Comparison of ENCODE assay signal across 9 cellular contexts in genomic region chr19:11261902-11262839, GRCh38. TPM values are rescaled to one million over a fixed set of nuclear protein-coding genes. Genes with fewer than 3 reads are reported as not detected.
DNase-seq lines count a peak whose midpoint lies in the region; ATAC-seq and TF ChIP-seq lines count a peak whose summit lies in the region.
"Had no signal": no experiment of that assay in that cellular context is flagged by ENCODE, and none has a peak within 500 bp of the region (broad histone marks: within the 10 kb centered on the region; RNA-seq: fewer than 3 reads in every experiment).

TSS of gene DOCK6 (minus strand) at chr19:11262524. CDS start at chr19:11262440, 84 bp downstream.

- H3K9me3 ChIP-seq in lower lobe of right lung: no peaks in the 10 kb centered on the region
- no peaks in the 10 kb centered on the region for H3K9me3 ChIP-seq in stomach smooth muscle (ENCODE audit: control insufficient read depth in 2 of 2, low read length in 2 of 2)

- peak within 1 kb of the TSS; percentile 73 for H3K4me3 Mint-ChIP-seq in dendritic cell treated with granulocyte-macrophage colony-stimulating factor and Interleukin-4, amounts not matched to agents 40 ng/mL and 50 ng/mL, for 4 days

- DNase-seq in NCI-H146 (lab: John Stamatoyannopoulos, UW) (peak; percentile 57), NCI-H146 treated with DMSO at 0.1 percent for 48 hours (lab: John Stamatoyannopoulos, UW; ENCODE audit: unreplicated experiment) (no peak), RWPE1 (ENCODE audit: low spot score) (no peak), lower lobe of right lung (no peak), GM19240 (ENCODE audit: insufficient read length, low spot score) (no peak)
- DNase-seq: DND-41 had no signal

- H3K4me1 Mint-ChIP-seq in dendritic cell treated with granulocyte-macrophage colony-stimulating factor and Interleukin-4, amounts not matched to agents 40 ng/mL and 50 ng/mL, for 4 days (ENCODE audit: low read depth): peaks cover 6% of the 10 kb centered on the region

- H3K4me1 ChIP-seq in lower lobe of right lung (peaks cover 41% of the 10 kb centered on the region), stomach smooth muscle (ENCODE audit: control insufficient read depth, insufficient read depth, low read length) (peaks cover 3% of the 10 kb centered on the region)

- POLR2A ChIA-PET in RWPE1 (lab: Yijun Ruan, JAX; ENCODE audit: low non-redundant PET): no interaction called here

- peak within 1 kb of the TSS; percentile 95 for H3K27ac ChIP-seq in RWPE1
- H3K27ac ChIP-seq in lower lobe of right lung: peak within 1 kb of the TSS; percentile 86
- H3K27ac ChIP-seq in stomach smooth muscle (ENCODE audit: low read length): no peak within 1 kb of the TSS

- intact Hi-C loops in dendritic cell treated with granulocyte-macrophage colony-stimulating factor and Interleukin-4, amounts not matched to agents 40 ng/mL and 50 ng/mL, for 4 days (cut with micrococcal nuclease): no loop called here
- intact Hi-C loops in lower lobe of right lung (cut with DNase I): no loop called here

- H3K4me3 ChIP-seq in lower lobe of right lung: peak within 1 kb of the TSS; percentile 77
- H3K4me3 ChIP-seq in stomach smooth muscle (ENCODE audit: low read length in 2 of 2): peak within 1 kb of the TSS; percentile 70 to 76

- H3K9me3 Mint-ChIP-seq in dendritic cell treated with granulocyte-macrophage colony-stimulating factor and Interleukin-4, amounts not matched to agents 40 ng/mL and 50 ng/mL, for 4 days: no peaks in the 10 kb centered on the region

- peak within 1 kb of the TSS; percentile 52 for H3K27ac Mint-ChIP-seq in dendritic cell treated with granulocyte-macrophage colony-stimulating factor and Interleukin-4, amounts not matched to agents 40 ng/mL and 50 ng/mL, for 4 days

- ATAC-seq in lower lobe of right lung: peak; percentile 50 to 51
- no peak for ATAC-seq in GM19463 (IDR thresholded peaks at IDR 0.05; ENCODE audit: unreplicated experiment)

- CTCF ChIA-PET in RWPE1 (lab: Yijun Ruan, JAX): interaction anchor here (0.5 to 0.6 kb wide), 3 partner anchors 293 to 887 kb away, joined by 3 to 4 read pairs (median 4); no protein-coding TSS in a partner anchor

- H3K36me3 ChIP-seq in lower lobe of right lung (no peaks in the 10 kb centered on the region), stomach smooth muscle (ENCODE audit: control insufficient read depth in 2 of 2, insufficient read depth in 2 of 2, low read length in 2 of 2) (no peaks in the 10 kb centered on the region)

- H3K9ac ChIP-seq in stomach smooth muscle (ENCODE audit: low read length in 2 of 2): peak within 1 kb of the TSS; percentile 64 to 69

- peak; percentile 56 for TF ChIP-seq CTCF in RWPE1 (conservative IDR thresholded peaks at IDR 0.05; ENCODE audit: low read depth)
- TF ChIP-seq CTCF in lower lobe of right lung (IDR thresholded peaks at IDR 0.05): peak; percentile 41

- H3K36me3 Mint-ChIP-seq in dendritic cell treated with granulocyte-macrophage colony-stimulating factor and Interleukin-4, amounts not matched to agents 40 ng/mL and 50 ng/mL, for 4 days (ENCODE audit: low read depth): no peaks in the 10 kb centered on the region

- no peaks in the 10 kb centered on the region for H3K27me3 ChIP-seq in lower lobe of right lung (ENCODE audit: low read depth)
- no peaks in the 10 kb centered on the region for H3K27me3 ChIP-seq in stomach smooth muscle (ENCODE audit: control insufficient read depth in 1 of 2, insufficient read depth in 2 of 2, low read length in 2 of 2)

- H3K27me3 Mint-ChIP-seq in dendritic cell treated with granulocyte-macrophage colony-stimulating factor and Interleukin-4, amounts not matched to agents 40 ng/mL and 50 ng/mL, for 4 days: peaks cover 77% of the 10 kb centered on the region

RNA-seq across cellular contexts. Expression of gene DOCK6, which starts in this region (rescaled TPM):
- total RNA-seq in lower lobe of right lung: 106 TPM
